13 cellular contexts compared by ENCODE assay signal in genomic region chr5:32241034-32241783, GRCh38.
DNase-seq lines count a peak whose midpoint lies in the region; ATAC-seq and TF ChIP-seq lines count a peak whose summit lies in the region.
"Had no signal": no experiment of that assay in that cellular context is flagged by ENCODE, and none has a peak within 500 bp of the region (broad histone marks: within the 10 kb centered on the region; RNA-seq: fewer than 3 reads in every experiment).

No MANE protein-coding gene starts in this region.

- H3K27me3 Mint-ChIP-seq in activated naive CD4-positive, alpha-beta T cell treated with anti-CD3 and anti-CD28 coated beads, Interleukin-2, amount 50 U/mL, for 24 hours: no peaks in the 10 kb centered on the region
- no peaks in the 10 kb centered on the region for H3K27me3 Mint-ChIP-seq in activated B cell treated with CpG ODN at 0.5 μM for 24 hours
- H3K27me3 Mint-ChIP-seq in activated CD4-positive, alpha-beta T cell treated with anti-CD3 and anti-CD28 coated beads, Interleukin-2, amount 10 ng/mL, durations not matched to agents 24 days and 14 days: no peaks in the 10 kb centered on the region

- 45 to 57% methylated on average over 7 of the region's 7 CpGs for WGBS in aorta, 2 donors

- peaks cover 0 to 4% of the 10 kb centered on the region in 2 donors for H3K4me1 ChIP-seq in aorta (ENCODE audit: control insufficient read depth in 1 of 2, insufficient read depth in 2 of 2, low read length in 2 of 2)
- H3K4me1 ChIP-seq: colonic mucosa had no signal

- H3K4me1 Mint-ChIP-seq in activated naive CD4-positive, alpha-beta T cell treated with anti-CD3 and anti-CD28 coated beads, Interleukin-2, amount 50 U/mL, for 24 hours: peaks cover 9% of the 10 kb centered on the region
- peaks cover 3% of the 10 kb centered on the region for H3K4me1 Mint-ChIP-seq in activated B cell treated with CpG ODN at 0.5 μM for 24 hours
- H3K4me1 Mint-ChIP-seq in activated CD4-positive, alpha-beta T cell treated with anti-CD3 and anti-CD28 coated beads, Interleukin-2, amount 10 ng/mL, durations not matched to agents 24 days and 14 days: no peaks in the 10 kb centered on the region

- CTCF ChIA-PET in activated B cell treated with CpG ODN at 0.5 μM for 24 hours (lab: Charles Lee): interaction anchor here (1.2 to 1.4 kb wide), 2 partner anchors 9 to 88 kb away, joined by 3 to 9 read pairs; no protein-coding TSS in a partner anchor

- no peak overlapping the region for H3K27ac ChIP-seq in aorta (ENCODE audit: low read depth in 1 of 2, low read length in 2 of 2)
- H3K27ac ChIP-seq: colonic mucosa, SK-N-MC had no signal

- POLR2A ChIA-PET in activated B cell treated with CpG ODN at 0.5 μM for 24 hours (lab: Charles Lee): no interaction called here

- H3K9me3 Mint-ChIP-seq in activated naive CD4-positive, alpha-beta T cell treated with anti-CD3 and anti-CD28 coated beads, Interleukin-2, amount 50 U/mL, for 24 hours: no peaks in the 10 kb centered on the region
- H3K9me3 Mint-ChIP-seq in activated B cell treated with CpG ODN at 0.5 μM for 24 hours: no peaks in the 10 kb centered on the region
- H3K9me3 Mint-ChIP-seq in activated CD4-positive, alpha-beta T cell treated with anti-CD3 and anti-CD28 coated beads, Interleukin-2, amount 10 ng/mL, durations not matched to agents 24 days and 14 days: no peaks in the 10 kb centered on the region

- H3K36me3 ChIP-seq in aorta (ENCODE audit: control insufficient read depth in 1 of 2, insufficient read depth in 2 of 2, low read length in 1 of 2): peaks cover 0 to 12% of the 10 kb centered on the region in 2 donors

- ATAC-seq in activated B cell treated with CpG ODN at 0.5 μM for 24 hours (ENCODE audit: low read depth) (peak; percentile 50), aorta (ENCODE audit: low FRiP score) (no peak)
- ATAC-seq: stimulated activated naive CD8-positive, alpha-beta T cell treated with anti-CD3 and anti-CD28 coated beads, Interleukin-15, Interleukin-2, amounts not matched to agents 100 U/mL and 50 U/mL, for 24 hours had no signal

- no peaks in the 10 kb centered on the region for H3K27me3 ChIP-seq in aorta (ENCODE audit: control insufficient read depth in 1 of 2, insufficient read depth in 2 of 2, low read length in 1 of 2)
- H3K27me3 ChIP-seq: colonic mucosa had no signal

- DNase-seq in activated naive CD4-positive, alpha-beta T cell treated with anti-CD3 and anti-CD28 coated beads, Interleukin-2, amount 50 U/mL, for 16 hours: no peak
- no peak for DNase-seq in activated B cell treated with CpG ODN at 0.5 μM for 24 hours
- peak; percentile 68 for DNase-seq in kidney glomerular epithelial cell (lab: John Stamatoyannopoulos, UW)
- DNase-seq in A172 (ENCODE audit: low spot score): no peak
- DNase-seq in activated CD4-positive, alpha-beta T cell treated with anti-CD3 and anti-CD28 coated beads, Interleukin-2, amount 10 ng/mL, durations not matched to agents 24 days and 14 days: no peak
- no peak for DNase-seq in aorta
- no peak for DNase-seq in effector CD4-positive, alpha-beta T cell
- DNase-seq: colonic mucosa; NCI-H1048; NCI-H2171 treated with DMSO at 0.1 percent for 48 hours; stimulated activated naive CD8-positive, alpha-beta T cell treated with anti-CD3 and anti-CD28 coated beads, Interleukin-15, Interleukin-2, amounts not matched to agents 100 U/mL and 50 U/mL, for 24 hours had no signal

- H3K4me3 ChIP-seq in aorta (ENCODE audit: low read length in 2 of 2): no peak overlapping the region
- H3K4me3 ChIP-seq: colonic mucosa, SK-N-MC had no signal

- peaks cover 19% of the 10 kb centered on the region for H3K36me3 Mint-ChIP-seq in activated naive CD4-positive, alpha-beta T cell treated with anti-CD3 and anti-CD28 coated beads, Interleukin-2, amount 50 U/mL, for 24 hours
- H3K36me3 Mint-ChIP-seq in activated B cell treated with CpG ODN at 0.5 μM for 24 hours (ENCODE audit: low read depth): peaks cover 72% of the 10 kb centered on the region
- peaks cover 33% of the 10 kb centered on the region for H3K36me3 Mint-ChIP-seq in activated CD4-positive, alpha-beta T cell treated with anti-CD3 and anti-CD28 coated beads, Interleukin-2, amount 10 ng/mL, durations not matched to agents 24 days and 14 days (ENCODE audit: low read depth)

- no peaks in the 10 kb centered on the region for H3K9me3 ChIP-seq in aorta (ENCODE audit: control insufficient read depth, low read length)
- H3K9me3 ChIP-seq: colonic mucosa had no signal

- H3K27ac Mint-ChIP-seq in activated naive CD4-positive, alpha-beta T cell treated with anti-CD3 and anti-CD28 coated beads, Interleukin-2, amount 50 U/mL, for 24 hours: peak overlapping the region; percentile 60
- no peak overlapping the region for H3K27ac Mint-ChIP-seq in activated B cell treated with CpG ODN at 0.5 μM for 24 hours
- no peak overlapping the region for H3K27ac Mint-ChIP-seq in activated CD4-positive, alpha-beta T cell treated with anti-CD3 and anti-CD28 coated beads, Interleukin-2, amount 10 ng/mL, durations not matched to agents 24 days and 14 days

- no peak overlapping the region for H3K4me3 Mint-ChIP-seq in activated naive CD4-positive, alpha-beta T cell treated with anti-CD3 and anti-CD28 coated beads, Interleukin-2, amount 50 U/mL, for 24 hours
- H3K4me3 Mint-ChIP-seq in activated B cell treated with CpG ODN at 0.5 μM for 24 hours: no peak overlapping the region
- H3K4me3 Mint-ChIP-seq in activated CD4-positive, alpha-beta T cell treated with anti-CD3 and anti-CD28 coated beads, Interleukin-2, amount 10 ng/mL, durations not matched to agents 24 days and 14 days: no peak overlapping the region

- TF ChIP-seq CTCF in activated B cell treated with CpG ODN at 0.5 μM for 24 hours (IDR thresholded peaks at IDR 0.05): no peak

- intact Hi-C loops in activated B cell treated with CpG ODN at 0.5 μM for 24 hours (cut with micrococcal nuclease): no loop called here
- intact Hi-C loops in activated CD4-positive, alpha-beta T cell treated with anti-CD3 and anti-CD28 coated beads, Interleukin-2, amount 10 ng/mL, durations not matched to agents 24 days and 14 days (cut with micrococcal nuclease): no loop called here
- intact Hi-C loops in aorta (cut with DNase I): no loop called here
